Comparison of ENCODE assay signal across 8 cellular contexts in genomic region chr3:15797600-15798303, GRCh38. TPM values are rescaled to one million over a fixed set of nuclear protein-coding genes. Genes with fewer than 3 reads are reported as not detected.
DNase-seq lines count a peak whose midpoint lies in the region; TF ChIP-seq lines count a peak whose summit lies in the region.

Gene ANKRD28 (minus strand): TSS chr3:15797979. CDS start chr3:15796521, 1,458 bp downstream.

- no peaks in the 10 kb centered on the region for H3K27me3 Mint-ChIP-seq in activated CD4-positive, alpha-beta T cell treated with anti-CD3 and anti-CD28 coated beads, Interleukin-2, amount 10 ng/mL, durations not matched to agents 24 days and 14 days

- H3K9me3 Mint-ChIP-seq in activated CD4-positive, alpha-beta T cell treated with anti-CD3 and anti-CD28 coated beads, Interleukin-2, amount 10 ng/mL, durations not matched to agents 24 days and 14 days: peaks cover 1% of the 10 kb centered on the region

- H3K27ac ChIP-seq in subcutaneous abdominal adipose tissue (ENCODE audit: low read depth, low read length): peak within 1 kb of the TSS; percentile 95

- H3K36me3 ChIP-seq in subcutaneous abdominal adipose tissue (ENCODE audit: control insufficient read depth in 5 of 5, insufficient read depth in 5 of 5, low read length in 5 of 5): no peaks in the 10 kb centered on the region

- intact Hi-C loops in activated CD4-positive, alpha-beta T cell treated with anti-CD3 and anti-CD28 coated beads, Interleukin-2, amount 10 ng/mL, durations not matched to agents 24 days and 14 days (cut with micrococcal nuclease): loop anchor here (1.0 to 5.0 kb wide), 10 partner anchors 8 to 505 kb away; no protein-coding TSS in a partner anchor
- intact Hi-C loops in lower leg skin (cut with DNase I; ENCODE audit: low total_unique reads): no loop called here

- TF ChIP-seq CTCF in lower leg skin (IDR thresholded peaks at IDR 0.05): no peak

- peak within 1 kb of the TSS; percentile 98 for H3K27ac Mint-ChIP-seq in activated CD4-positive, alpha-beta T cell treated with anti-CD3 and anti-CD28 coated beads, Interleukin-2, amount 10 ng/mL, durations not matched to agents 24 days and 14 days

- no peaks in the 10 kb centered on the region for H3K27me3 ChIP-seq in subcutaneous abdominal adipose tissue (ENCODE audit: control insufficient read depth in 5 of 5, insufficient read depth in 4 of 5, low read length in 5 of 5)

- DNase-seq in activated CD4-positive, alpha-beta T cell treated with anti-CD3 and anti-CD28 coated beads, Interleukin-2, amount 10 ng/mL, durations not matched to agents 24 days and 14 days: peak; percentile 80
- DNase-seq in activated CD4-positive, alpha-beta T cell treated with anti-CD3 and anti-CD28 coated beads, Interleukin-2, amount 50 U/mL, for 1 hour: no peak
- peak; percentile 97 for DNase-seq in HS-5 (ENCODE audit: low read depth)
- DNase-seq in SKM-1 treated with dmso at 0.1 percent for 144 hours (lab: John Stamatoyannopoulos, UW; ENCODE audit: unreplicated experiment): peak; percentile 91
- peak; percentile 49 for DNase-seq in ecto neural progenitor cell (ENCODE audit: low spot score)
- peak in 1 of 2 donors; percentile 44 for DNase-seq in lower leg skin (ENCODE audit: low spot score in 2 of 2)
- DNase-seq in activated effector memory CD4-positive, alpha-beta T cell treated with Interleukin-2 at 50 U/mL for 16 hours: no peak

- H3K9me3 ChIP-seq in subcutaneous abdominal adipose tissue (ENCODE audit: control insufficient read depth in 5 of 5, low read length in 5 of 5): no peaks in the 10 kb centered on the region

- peak within 1 kb of the TSS; percentile 86 for H3K4me3 Mint-ChIP-seq in activated CD4-positive, alpha-beta T cell treated with anti-CD3 and anti-CD28 coated beads, Interleukin-2, amount 10 ng/mL, durations not matched to agents 24 days and 14 days

- H3K4me1 ChIP-seq in subcutaneous abdominal adipose tissue (ENCODE audit: control insufficient read depth in 5 of 5, insufficient read depth in 5 of 5, low read length in 5 of 5): peaks cover 0 to 47% (median 34%) of the 10 kb centered on the region in 5 donors

- H3K36me3 Mint-ChIP-seq in activated CD4-positive, alpha-beta T cell treated with anti-CD3 and anti-CD28 coated beads, Interleukin-2, amount 10 ng/mL, durations not matched to agents 24 days and 14 days (ENCODE audit: low read depth): peaks cover 18% of the 10 kb centered on the region

- 0 to 1% methylated on average over 6 of the region's 6 CpGs for WGBS in lower leg skin, 2 donors

- peak within 1 kb of the TSS; percentile 6 for H3K4me3 ChIP-seq in lower leg skin (ENCODE audit: low read depth, poor library complexity, severe bottlenecking)
- H3K4me3 ChIP-seq in subcutaneous abdominal adipose tissue (ENCODE audit: low read depth in 1 of 5, low read length in 5 of 5): peak within 1 kb of the TSS; percentile 69 to 82 (median 77)

- peak within 1 kb of the TSS; percentile 74 to 97 (median 81) for H3K9ac ChIP-seq in subcutaneous abdominal adipose tissue (ENCODE audit: low read length in 5 of 5)

- H3K4me1 Mint-ChIP-seq in activated CD4-positive, alpha-beta T cell treated with anti-CD3 and anti-CD28 coated beads, Interleukin-2, amount 10 ng/mL, durations not matched to agents 24 days and 14 days: peaks cover 63% of the 10 kb centered on the region

- TF ChIP-seq POLR2A in lower leg skin (IDR thresholded peaks at IDR 0.05): peak in 1 of 2 donors; percentile 19

RNA-seq across cellular contexts. Expression of gene ANKRD28, which starts in this region (rescaled TPM):
- total RNA-seq in activated CD4-positive, alpha-beta T cell treated with anti-CD3 and anti-CD28 coated beads, Interleukin-2, amount 10 ng/mL, durations not matched to agents 24 days and 14 days: 38.1 and 38.7 TPM in 2 replicates
- total RNA-seq in lower leg skin: 10 to 100 TPM; 25.7 to 44.7 (median 40.9) TPM

Comparison
In these comparisons a context has a peak if more than half of its experiments do, and no peak if none do; other contexts are left out.
1. DNase-seq: peak in activated CD4-positive, alpha-beta T cell treated with anti-CD3 and anti-CD28 coated beads, Interleukin-2, amount 10 ng/mL, durations not matched to agents 24 days and 14 days (single experiment), HS-5 (single experiment), SKM-1 treated with dmso at 0.1 percent for 144 hours (single experiment) and ecto neural progenitor cell (single experiment); none in activated CD4-positive, alpha-beta T cell treated with anti-CD3 and anti-CD28 coated beads, Interleukin-2, amount 50 U/mL, for 1 hour (single experiment) and activated effector memory CD4-positive, alpha-beta T cell treated with Interleukin-2 at 50 U/mL for 16 hours (single experiment).